ENCODE assay signal across 8 cellular contexts in the genomic region with DNA sequence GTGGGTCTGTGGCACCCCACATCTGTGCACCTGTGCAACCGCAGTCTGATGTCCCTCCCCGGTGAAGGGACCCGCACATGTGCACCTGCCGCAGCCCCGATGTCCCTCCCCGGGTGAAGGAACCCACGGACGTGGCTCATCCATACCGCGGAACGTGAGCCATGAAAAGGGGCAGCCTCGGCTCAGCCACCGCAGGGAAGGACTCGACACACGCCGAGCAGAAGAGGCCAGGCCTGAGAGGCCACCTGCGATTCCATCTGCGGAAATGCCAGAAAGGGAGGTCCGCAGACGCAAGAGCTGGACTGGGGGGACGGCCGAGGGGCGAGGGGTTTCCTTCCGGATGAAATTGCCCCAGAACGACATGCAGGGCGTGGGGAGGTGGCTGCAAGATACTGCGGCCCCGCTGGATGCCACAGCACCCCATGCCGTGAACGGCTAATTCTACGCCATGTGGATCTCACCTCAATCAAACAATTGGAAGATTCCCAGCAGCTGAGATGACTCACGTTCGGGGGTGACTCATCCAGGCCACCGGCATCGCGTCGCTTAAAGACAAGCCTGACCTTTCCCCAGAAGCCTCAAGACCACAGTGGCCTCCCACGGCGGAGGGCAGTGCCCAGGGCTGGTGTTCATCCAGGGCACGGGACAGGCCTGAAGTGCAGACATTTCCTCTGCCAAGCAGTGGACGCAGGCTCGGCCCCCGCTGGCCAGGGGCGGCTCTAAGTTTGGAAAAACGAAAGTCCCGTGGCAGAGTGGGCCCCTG. TPM values are rescaled to one million over a fixed set of nuclear protein-coding genes. Genes with fewer than 3 reads are reported as not detected.
DNase-seq lines count a peak whose midpoint lies in the region; ATAC-seq and TF ChIP-seq lines count a peak whose summit lies in the region.

No MANE protein-coding gene starts in this region.

- no peak for TF ChIP-seq CTCF in AG09319 (IDR thresholded peaks at IDR 0.05; ENCODE audit: low read depth, low read length)

- ATAC-seq in GM18868 (IDR thresholded peaks at IDR 0.05; ENCODE audit: unreplicated experiment): no peak

- DNase-seq in AG09319 (ENCODE audit: extremely low read depth, low read depth) (peak; percentile 43), NCI-H460 (ENCODE audit: extremely low read depth, low read depth) (peak; percentile 82), foreskin melanocyte (peak; percentile 60), NCI-H187 (lab: John Stamatoyannopoulos, UW) (no peak), cortex of kidney (lab: John Stamatoyannopoulos, UW) (no peak)
- peak; percentile 92 to 93 for DNase-seq in activated T-cell treated with anti-CD3 and anti-CD28 coated beads, Interleukin-2, amount 50 U/mL, for 48 hours
- DNase-seq in stimulated activated CD8-positive, alpha-beta memory T cell treated with anti-CD3 and anti-CD28 coated beads, Interleukin-12 subunit alpha, Interleukin-12 subunit beta, amount 100 ng/mL, for 1 hour (ENCODE audit: low read depth): peak; percentile 65

RNA-seq across cellular contexts. Expression of a gene that starts 21.0 kb away (rescaled TPM):
- total RNA-seq in NCI-H460 (2014; rRNA removed; shearing (Covaris generic)): 0.97 and 1.5 TPM in 2 replicates
- polyA plus RNA-seq in NCI-H460 (2014; cell fraction: nucleus; rRNA removed): 1.8 and 2.6 TPM in 2 replicates

RNA-seq across cellular contexts. Expression of a gene that starts 31.8 kb away (rescaled TPM):
- total RNA-seq in NCI-H460 (2014; rRNA removed; shearing (Covaris generic)): 15.6 and 16.2 TPM in 2 replicates
- polyA plus RNA-seq in NCI-H460 (2014; cell fraction: nucleus; rRNA removed): 21.2 and 32.6 TPM in 2 replicates

Comparison
In these comparisons a context has a peak if more than half of its experiments do, and no peak if none do; other contexts are left out.
1. DNase-seq: peak in AG09319 (single experiment), NCI-H460 (single experiment), activated T-cell treated with anti-CD3 and anti-CD28 coated beads, Interleukin-2, amount 50 U/mL, for 48 hours (2 of 2), foreskin melanocyte (single experiment) and stimulated activated CD8-positive, alpha-beta memory T cell treated with anti-CD3 and anti-CD28 coated beads, Interleukin-12 subunit alpha, Interleukin-12 subunit beta, amount 100 ng/mL, for 1 hour (single experiment); none in NCI-H187 (0 of 2) and cortex of kidney (single experiment).